In the genomic region with DNA sequence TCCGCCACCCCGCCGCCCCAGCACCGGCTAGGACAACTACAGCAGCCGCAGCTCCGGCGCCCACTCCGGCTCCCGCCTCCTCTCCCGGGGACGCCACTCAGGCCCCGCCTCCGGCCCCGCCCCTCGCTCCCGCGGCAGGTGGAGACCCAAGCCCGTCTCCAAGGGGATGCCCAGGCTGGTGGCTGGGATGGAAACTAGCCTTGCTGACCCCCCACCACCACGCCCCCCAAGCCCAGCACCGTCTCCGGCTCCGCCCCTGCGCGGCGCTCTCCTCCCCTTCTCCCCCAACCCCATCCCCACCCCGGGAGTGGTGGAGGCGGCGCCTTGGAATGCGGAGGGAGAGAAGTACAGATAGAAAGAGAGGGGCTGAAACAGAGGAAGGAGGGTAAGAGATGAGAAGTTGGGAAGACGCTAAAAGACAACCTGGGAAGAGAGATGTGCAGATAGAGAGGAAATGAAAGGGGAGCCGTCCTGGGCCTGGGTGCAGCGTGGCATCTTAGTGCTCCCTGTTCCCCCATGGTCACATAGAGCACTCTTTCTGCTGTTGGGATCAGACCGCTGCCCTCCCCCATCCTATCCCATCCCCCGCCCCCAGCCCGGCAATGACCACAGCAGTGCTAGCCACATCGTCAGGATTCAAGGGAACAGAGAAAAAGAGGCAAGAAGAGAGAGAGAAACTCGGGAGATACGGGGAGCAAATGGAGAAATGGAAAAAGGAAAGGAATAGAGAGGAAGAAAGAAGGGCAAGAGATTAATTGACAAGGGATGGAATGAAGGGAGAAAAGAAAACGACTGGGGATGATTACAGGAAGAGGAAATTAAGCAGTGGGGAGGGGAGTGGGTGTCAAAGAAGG, we compare ENCODE assay signal across 8 cellular contexts. TPM values are rescaled to one million over a fixed set of nuclear protein-coding genes. Genes with fewer than 3 reads are reported as not detected.
DNase-seq lines count a peak whose midpoint lies in the region; ATAC-seq and TF ChIP-seq lines count a peak whose summit lies in the region.

A gene with protein sequence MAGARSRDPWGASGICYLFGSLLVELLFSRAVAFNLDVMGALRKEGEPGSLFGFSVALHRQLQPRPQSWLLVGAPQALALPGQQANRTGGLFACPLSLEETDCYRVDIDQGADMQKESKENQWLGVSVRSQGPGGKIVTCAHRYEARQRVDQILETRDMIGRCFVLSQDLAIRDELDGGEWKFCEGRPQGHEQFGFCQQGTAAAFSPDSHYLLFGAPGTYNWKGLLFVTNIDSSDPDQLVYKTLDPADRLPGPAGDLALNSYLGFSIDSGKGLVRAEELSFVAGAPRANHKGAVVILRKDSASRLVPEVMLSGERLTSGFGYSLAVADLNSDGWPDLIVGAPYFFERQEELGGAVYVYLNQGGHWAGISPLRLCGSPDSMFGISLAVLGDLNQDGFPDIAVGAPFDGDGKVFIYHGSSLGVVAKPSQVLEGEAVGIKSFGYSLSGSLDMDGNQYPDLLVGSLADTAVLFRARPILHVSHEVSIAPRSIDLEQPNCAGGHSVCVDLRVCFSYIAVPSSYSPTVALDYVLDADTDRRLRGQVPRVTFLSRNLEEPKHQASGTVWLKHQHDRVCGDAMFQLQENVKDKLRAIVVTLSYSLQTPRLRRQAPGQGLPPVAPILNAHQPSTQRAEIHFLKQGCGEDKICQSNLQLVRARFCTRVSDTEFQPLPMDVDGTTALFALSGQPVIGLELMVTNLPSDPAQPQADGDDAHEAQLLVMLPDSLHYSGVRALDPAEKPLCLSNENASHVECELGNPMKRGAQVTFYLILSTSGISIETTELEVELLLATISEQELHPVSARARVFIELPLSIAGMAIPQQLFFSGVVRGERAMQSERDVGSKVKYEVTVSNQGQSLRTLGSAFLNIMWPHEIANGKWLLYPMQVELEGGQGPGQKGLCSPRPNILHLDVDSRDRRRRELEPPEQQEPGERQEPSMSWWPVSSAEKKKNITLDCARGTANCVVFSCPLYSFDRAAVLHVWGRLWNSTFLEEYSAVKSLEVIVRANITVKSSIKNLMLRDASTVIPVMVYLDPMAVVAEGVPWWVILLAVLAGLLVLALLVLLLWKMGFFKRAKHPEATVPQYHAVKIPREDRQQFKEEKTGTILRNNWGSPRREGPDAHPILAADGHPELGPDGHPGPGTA (minus strand): TSS at position 64 of the 854 bp plus-strand sequence. CDS start 222 bp downstream, outside the sequence.

- H3K4me3 ChIP-seq in BLaER1, result peak within 1 kb of the TSS; percentile 67
- H3K4me3 ChIP-seq in GM23338, result peak within 1 kb of the TSS; percentile 97
- peak within 1 kb of the TSS; percentile 33 for H3K4me3 ChIP-seq in epithelial cell of esophagus (ENCODE audit: low read length)
- H3K4me3 ChIP-seq in mucosa of stomach (ENCODE audit: low read length), result no peak within 1 kb of the TSS

- peak within 1 kb of the TSS; percentile 87 for H3K27ac Mint-ChIP-seq in GM23338

- H3K9ac ChIP-seq in BLaER1 (no peak within 1 kb of the TSS; the same call in 1 of the 2 replicates), mucosa of stomach (ENCODE audit: low read length) (peak within 1 kb of the TSS; percentile 43)

- DNase-seq in GM23338 (ENCODE audit: low spot score), result peak; percentile 97
- peak; percentile 57 for DNase-seq in NCI-H446 treated with DMSO at 0.1 percent for 48 hours (lab: John Stamatoyannopoulos, UW)
- DNase-seq in activated T-cell treated with anti-CD3 and anti-CD28 coated beads for 4 hours, result peak; percentile 50
- no peak for DNase-seq in epithelial cell of esophagus (ENCODE audit: low read depth)
- DNase-seq in stimulated activated naive CD4-positive, alpha-beta T cell (lab: John Stamatoyannopoulos, UW), result peak in 5 of 6 experiments; percentile 25 to 74 (median 47)

- peaks cover 7% of the 10 kb centered on the region; the same call in 1 of the 2 replicates for H3F3A ChIP-seq in GM23338 (replicated peaks; ENCODE audit: low read depth)

- no peaks in the 10 kb centered on the region for H3K9me2 ChIP-seq in GM23338 (ENCODE audit: insufficient read depth)

- H3K79me2 ChIP-seq in GM23338 (replicated peaks; ENCODE audit: insufficient read depth), result peaks cover 28% of the 10 kb centered on the region

- peak within 1 kb of the TSS; percentile 88 for H3K4me3 Mint-ChIP-seq in GM23338

- ATAC-seq in GM23338 (peak; percentile 85), GM18517 (IDR thresholded peaks at IDR 0.05; ENCODE audit: unreplicated experiment) (no peak)

- H3K27ac ChIP-seq in BLaER1 (no peak within 1 kb of the TSS), GM23338 (ENCODE audit: low read depth) (peak within 1 kb of the TSS; percentile 57; the same call in 1 of the 2 replicates)

- H3K36me3 Mint-ChIP-seq in GM23338 (ENCODE audit: low read depth), result no peaks in the 10 kb centered on the region

- TF ChIP-seq CTCF in GM23338 (conservative IDR thresholded peaks at IDR 0.05; ENCODE audit: low read depth in 2 of 2) (no peak), epithelial cell of esophagus (IDR thresholded peaks at IDR 0.05; ENCODE audit: insufficient read depth, low read depth, low read length, missing control alignments) (no peak)

- H3K36me3 ChIP-seq in BLaER1 (no peaks in the 10 kb centered on the region), GM23338 (ENCODE audit: insufficient read depth) (no peaks in the 10 kb centered on the region), mucosa of stomach (ENCODE audit: control insufficient read depth, insufficient read depth, low read length) (no peaks in the 10 kb centered on the region)

- peaks cover 37% of the 10 kb centered on the region for H3K4me1 ChIP-seq in BLaER1
- H3K4me1 ChIP-seq in GM23338 (ENCODE audit: insufficient read depth), result peaks cover 26% of the 10 kb centered on the region
- H3K4me1 ChIP-seq in mucosa of stomach (ENCODE audit: control insufficient read depth, insufficient read depth, low read length), result peaks cover 6% of the 10 kb centered on the region

- no peaks in the 10 kb centered on the region for H3K9me3 Mint-ChIP-seq in GM23338

- peaks cover 38% of the 10 kb centered on the region for H3K4me1 Mint-ChIP-seq in GM23338

- peak within 1 kb of the TSS; percentile 97 for H3K4me2 ChIP-seq in BLaER1
- H3K4me2 ChIP-seq in GM23338, result peak within 1 kb of the TSS; percentile 98

- peak within 1 kb of the TSS; percentile 95 for H2AFZ ChIP-seq in GM23338

- H4K20me1 ChIP-seq in BLaER1 (no peaks in the 10 kb centered on the region), GM23338 (replicated peaks; ENCODE audit: insufficient read depth) (peaks cover 3% of the 10 kb centered on the region; the same call in 1 of the 2 replicates)

- peaks cover 20% of the 10 kb centered on the region for H3K27me3 Mint-ChIP-seq in GM23338 (ENCODE audit: insufficient read depth, low read depth, poor library complexity)

- peaks cover 23% of the 10 kb centered on the region for H3K27me3 ChIP-seq in BLaER1
- H3K27me3 ChIP-seq in GM23338 (ENCODE audit: insufficient read depth), result peaks cover 16% of the 10 kb centered on the region; the same call in 1 of the 2 replicates
- peaks cover 38% of the 10 kb centered on the region for H3K27me3 ChIP-seq in mucosa of stomach (ENCODE audit: control insufficient read depth, insufficient read depth, low read length)

- no peaks in the 10 kb centered on the region for H3K9me3 ChIP-seq in BLaER1
- no peaks in the 10 kb centered on the region for H3K9me3 ChIP-seq in mucosa of stomach (ENCODE audit: control insufficient read depth, low read length)

TF ChIP-seq in GM23338, 12 proteins besides CTCF, POLR2A, EP300 and RAD21 (continues in another document):
- TF ChIP-seq ZNF114 (CRISPR knock-in tag; IDR thresholded peaks at IDR 0.05) (no peak), NANOG (IDR thresholded peaks at IDR 0.05; ENCODE audit: borderline replicate concordance) (no peak), JUNB (IDR thresholded peaks at IDR 0.05; ENCODE audit: unreplicated experiment) (no peak), CREB1 (CRISPR knock-in tag; IDR thresholded peaks at IDR 0.05; ENCODE audit: low read depth) (no peak), EZH2 (IDR thresholded peaks at IDR 0.05; ENCODE audit: low read depth, unreplicated experiment) (no peak), POLR2AphosphoS5 (IDR thresholded peaks at IDR 0.05; ENCODE audit: low read depth) (peak; percentile 60; the same call in 1 of the 2 replicates)

RNA-seq across cellular contexts. Expression of the gene that starts here (rescaled TPM):
- 45.3 and 49.1 TPM in 2 replicates for total RNA-seq in GM23338 (2014; rRNA removed; shearing (Covaris generic))
- 17.4 and 20.0 TPM in 2 replicates for polyA plus RNA-seq in GM23338 (2016; fragmentation: Nextera tagmentation; extraction: Ambion mirVana)
